ENCODE assay signal across 22 cellular contexts in the genomic region with DNA sequence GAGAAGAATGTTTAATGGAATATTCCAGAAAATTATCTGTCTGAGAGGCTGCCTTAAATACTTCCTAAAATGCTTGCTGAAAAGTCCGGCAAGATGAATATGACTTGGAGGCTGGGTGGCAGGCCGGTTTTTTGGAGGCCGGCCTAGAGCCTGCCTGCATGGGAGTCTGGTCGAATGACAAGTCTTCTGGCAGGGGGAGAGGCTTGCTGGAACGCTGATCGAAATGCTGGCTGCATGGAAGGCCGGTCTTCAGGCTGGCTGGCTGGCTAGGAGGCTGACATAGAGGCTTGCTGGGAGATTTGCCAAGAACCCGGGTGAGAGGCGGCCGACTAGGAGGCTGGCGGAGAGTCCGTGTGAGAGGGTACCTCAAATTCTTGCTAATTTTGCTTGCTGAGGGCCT.
DNase-seq lines count a peak whose midpoint lies in the region; TF ChIP-seq lines count a peak whose summit lies in the region.
"Had no signal": no experiment of that assay in that cellular context is flagged by ENCODE, and none has a peak within 500 bp of the region (broad histone marks: within the 10 kb centered on the region; RNA-seq: fewer than 3 reads in every experiment).

No MANE protein-coding gene starts in this region.

- no peaks in the 10 kb centered on the region for H3K27me3 Mint-ChIP-seq in nephron (ENCODE audit: low read depth)

- H3K4me1 Mint-ChIP-seq in nephron = peaks cover 38% of the 10 kb centered on the region
- H3K4me1 Mint-ChIP-seq: memory B cell; naive thymus-derived CD8-positive, alpha-beta T cell; stimulated activated naive B cell treated with anti-CD40 and anti-IgM and Interleukin-4, amounts not matched to agents 10 μg/mL and 1 μg/mL and 100 μg/mL, for 72 hours had no signal

- DNase-seq in G401 (ENCODE audit: low spot score) = peak; percentile 35
- DNase-seq in NCI-H446 (lab: John Stamatoyannopoulos, UW) = peak; percentile 25 to 71
- DNase-seq in fibroblast of gingiva (ENCODE audit: low read depth) = peak; percentile 5
- DNase-seq in HCEC 1CT = no peak
- DNase-seq in hypothalamus (lab: John Stamatoyannopoulos, UW) = no peak
- no peak for DNase-seq in inferior parietal cortex (ENCODE audit: extremely low spot score)
- DNase-seq in occipital lobe (lab: John Stamatoyannopoulos, UW) = no peak
- DNase-seq: activated CD4-positive, alpha-beta T cell treated with anti-CD3 and anti-CD28 coated beads for 1 hour; activated CD8-positive, alpha-beta memory T cell treated with anti-CD3 and anti-CD28 coated beads for 24 hours; activated naive CD4-positive, alpha-beta T cell treated with Interleukin-2 at 50 U/mL for 16 hours; activated T-cell treated with anti-CD3 and anti-CD28 coated beads, Interleukin-2, amount 50 U/mL, for 4 hours; DMS79; esophagus squamous epithelium; naive thymus-derived CD8-positive, alpha-beta T cell; NCI-H1930; NCI-H510A; RPMI8226; stimulated activated naive B cell treated with anti-CD40 and anti-IgM and Interleukin-4, amounts not matched to agents 10 μg/mL and 1 μg/mL and 100 μg/mL, for 72 hours; SW 1271; testis had no signal

- in situ Hi-C loops in G401 (cut with HindIII; ENCODE audit: low sequenced_read_pairs) = no loop called here

- TF ChIP-seq CTCF in nephron (IDR thresholded peaks at IDR 0.05; ENCODE audit: unreplicated experiment in 3 of 3) = no peak

- no peaks in the 10 kb centered on the region for H3K9me3 Mint-ChIP-seq in nephron
- H3K9me3 Mint-ChIP-seq: activated T-cell treated with anti-CD3 and anti-CD28 coated beads, Interleukin-2, amount 50 U/mL, for 4 hours; memory B cell; naive thymus-derived CD8-positive, alpha-beta T cell; stimulated activated naive B cell treated with anti-CD40 and anti-IgM and Interleukin-4, amounts not matched to agents 10 μg/mL and 1 μg/mL and 100 μg/mL, for 72 hours had no signal

- no peaks in the 10 kb centered on the region for H3K36me3 Mint-ChIP-seq in nephron (ENCODE audit: low read depth)
- H3K36me3 Mint-ChIP-seq: memory B cell; naive thymus-derived CD8-positive, alpha-beta T cell; stimulated activated naive B cell treated with anti-CD40 and anti-IgM and Interleukin-4, amounts not matched to agents 10 μg/mL and 1 μg/mL and 100 μg/mL, for 72 hours had no signal

- H3K4me3 Mint-ChIP-seq in nephron = no peak overlapping the region
- H3K4me3 Mint-ChIP-seq: activated T-cell treated with anti-CD3 and anti-CD28 coated beads, Interleukin-2, amount 50 U/mL, for 4 hours; memory B cell; naive thymus-derived CD8-positive, alpha-beta T cell; stimulated activated naive B cell treated with anti-CD40 and anti-IgM and Interleukin-4, amounts not matched to agents 10 μg/mL and 1 μg/mL and 100 μg/mL, for 72 hours had no signal

- peak overlapping the region; percentile 38 to 94 (median 80) for H3K27ac Mint-ChIP-seq in nephron
- H3K27ac Mint-ChIP-seq: memory B cell; naive thymus-derived CD8-positive, alpha-beta T cell; stimulated activated naive B cell treated with anti-CD40 and anti-IgM and Interleukin-4, amounts not matched to agents 10 μg/mL and 1 μg/mL and 100 μg/mL, for 72 hours had no signal

Comparison
In these comparisons a context has a peak if more than half of its experiments do, and no peak if none do; other contexts are left out.
1. DNase-seq: peak in G401 (single experiment), NCI-H446 (2 of 2) and fibroblast of gingiva (single experiment); none in HCEC 1CT (single experiment), hypothalamus (0 of 51), inferior parietal cortex (single experiment) and occipital lobe (single experiment).